1 cellular context compared by ENCODE assay signal in genomic region chr2:137093116-137093515, GRCh38.
TF ChIP-seq lines count a peak whose summit lies in the region.

No MANE protein-coding gene starts in this region.

TF ChIP-seq in GM23338, 12 proteins besides CTCF, POLR2A, EP300 and RAD21:
- TF ChIP-seq, protein P1, sequence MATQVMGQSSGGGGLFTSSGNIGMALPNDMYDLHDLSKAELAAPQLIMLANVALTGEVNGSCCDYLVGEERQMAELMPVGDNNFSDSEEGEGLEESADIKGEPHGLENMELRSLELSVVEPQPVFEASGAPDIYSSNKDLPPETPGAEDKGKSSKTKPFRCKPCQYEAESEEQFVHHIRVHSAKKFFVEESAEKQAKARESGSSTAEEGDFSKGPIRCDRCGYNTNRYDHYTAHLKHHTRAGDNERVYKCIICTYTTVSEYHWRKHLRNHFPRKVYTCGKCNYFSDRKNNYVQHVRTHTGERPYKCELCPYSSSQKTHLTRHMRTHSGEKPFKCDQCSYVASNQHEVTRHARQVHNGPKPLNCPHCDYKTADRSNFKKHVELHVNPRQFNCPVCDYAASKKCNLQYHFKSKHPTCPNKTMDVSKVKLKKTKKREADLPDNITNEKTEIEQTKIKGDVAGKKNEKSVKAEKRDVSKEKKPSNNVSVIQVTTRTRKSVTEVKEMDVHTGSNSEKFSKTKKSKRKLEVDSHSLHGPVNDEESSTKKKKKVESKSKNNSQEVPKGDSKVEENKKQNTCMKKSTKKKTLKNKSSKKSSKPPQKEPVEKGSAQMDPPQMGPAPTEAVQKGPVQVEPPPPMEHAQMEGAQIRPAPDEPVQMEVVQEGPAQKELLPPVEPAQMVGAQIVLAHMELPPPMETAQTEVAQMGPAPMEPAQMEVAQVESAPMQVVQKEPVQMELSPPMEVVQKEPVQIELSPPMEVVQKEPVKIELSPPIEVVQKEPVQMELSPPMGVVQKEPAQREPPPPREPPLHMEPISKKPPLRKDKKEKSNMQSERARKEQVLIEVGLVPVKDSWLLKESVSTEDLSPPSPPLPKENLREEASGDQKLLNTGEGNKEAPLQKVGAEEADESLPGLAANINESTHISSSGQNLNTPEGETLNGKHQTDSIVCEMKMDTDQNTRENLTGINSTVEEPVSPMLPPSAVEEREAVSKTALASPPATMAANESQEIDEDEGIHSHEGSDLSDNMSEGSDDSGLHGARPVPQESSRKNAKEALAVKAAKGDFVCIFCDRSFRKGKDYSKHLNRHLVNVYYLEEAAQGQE (IDR thresholded peaks at IDR 0.05; ENCODE audit: unreplicated experiment), result no peak
- TF ChIP-seq CREB1 (CRISPR knock-in tag; IDR thresholded peaks at IDR 0.05; ENCODE audit: low read depth), result no peak
- TF ChIP-seq EZH2phosphoT487 (IDR thresholded peaks at IDR 0.05; ENCODE audit: unreplicated experiment), result no peak
- no peak for TF ChIP-seq ZNF331 (CRISPR knock-in tag; IDR thresholded peaks at IDR 0.05; ENCODE audit: low read depth)
- TF ChIP-seq EZH2 (IDR thresholded peaks at IDR 0.05; ENCODE audit: low read depth, unreplicated experiment), result no peak
- TF ChIP-seq, protein P2, sequence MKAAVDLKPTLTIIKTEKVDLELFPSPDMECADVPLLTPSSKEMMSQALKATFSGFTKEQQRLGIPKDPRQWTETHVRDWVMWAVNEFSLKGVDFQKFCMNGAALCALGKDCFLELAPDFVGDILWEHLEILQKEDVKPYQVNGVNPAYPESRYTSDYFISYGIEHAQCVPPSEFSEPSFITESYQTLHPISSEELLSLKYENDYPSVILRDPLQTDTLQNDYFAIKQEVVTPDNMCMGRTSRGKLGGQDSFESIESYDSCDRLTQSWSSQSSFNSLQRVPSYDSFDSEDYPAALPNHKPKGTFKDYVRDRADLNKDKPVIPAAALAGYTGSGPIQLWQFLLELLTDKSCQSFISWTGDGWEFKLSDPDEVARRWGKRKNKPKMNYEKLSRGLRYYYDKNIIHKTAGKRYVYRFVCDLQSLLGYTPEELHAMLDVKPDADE (IDR thresholded peaks at IDR 0.05), result no peak
- TF ChIP-seq JUNB (IDR thresholded peaks at IDR 0.05; ENCODE audit: unreplicated experiment), result no peak
- TF ChIP-seq ZNF114 (CRISPR knock-in tag; IDR thresholded peaks at IDR 0.05), result no peak
- TF ChIP-seq, protein P3, sequence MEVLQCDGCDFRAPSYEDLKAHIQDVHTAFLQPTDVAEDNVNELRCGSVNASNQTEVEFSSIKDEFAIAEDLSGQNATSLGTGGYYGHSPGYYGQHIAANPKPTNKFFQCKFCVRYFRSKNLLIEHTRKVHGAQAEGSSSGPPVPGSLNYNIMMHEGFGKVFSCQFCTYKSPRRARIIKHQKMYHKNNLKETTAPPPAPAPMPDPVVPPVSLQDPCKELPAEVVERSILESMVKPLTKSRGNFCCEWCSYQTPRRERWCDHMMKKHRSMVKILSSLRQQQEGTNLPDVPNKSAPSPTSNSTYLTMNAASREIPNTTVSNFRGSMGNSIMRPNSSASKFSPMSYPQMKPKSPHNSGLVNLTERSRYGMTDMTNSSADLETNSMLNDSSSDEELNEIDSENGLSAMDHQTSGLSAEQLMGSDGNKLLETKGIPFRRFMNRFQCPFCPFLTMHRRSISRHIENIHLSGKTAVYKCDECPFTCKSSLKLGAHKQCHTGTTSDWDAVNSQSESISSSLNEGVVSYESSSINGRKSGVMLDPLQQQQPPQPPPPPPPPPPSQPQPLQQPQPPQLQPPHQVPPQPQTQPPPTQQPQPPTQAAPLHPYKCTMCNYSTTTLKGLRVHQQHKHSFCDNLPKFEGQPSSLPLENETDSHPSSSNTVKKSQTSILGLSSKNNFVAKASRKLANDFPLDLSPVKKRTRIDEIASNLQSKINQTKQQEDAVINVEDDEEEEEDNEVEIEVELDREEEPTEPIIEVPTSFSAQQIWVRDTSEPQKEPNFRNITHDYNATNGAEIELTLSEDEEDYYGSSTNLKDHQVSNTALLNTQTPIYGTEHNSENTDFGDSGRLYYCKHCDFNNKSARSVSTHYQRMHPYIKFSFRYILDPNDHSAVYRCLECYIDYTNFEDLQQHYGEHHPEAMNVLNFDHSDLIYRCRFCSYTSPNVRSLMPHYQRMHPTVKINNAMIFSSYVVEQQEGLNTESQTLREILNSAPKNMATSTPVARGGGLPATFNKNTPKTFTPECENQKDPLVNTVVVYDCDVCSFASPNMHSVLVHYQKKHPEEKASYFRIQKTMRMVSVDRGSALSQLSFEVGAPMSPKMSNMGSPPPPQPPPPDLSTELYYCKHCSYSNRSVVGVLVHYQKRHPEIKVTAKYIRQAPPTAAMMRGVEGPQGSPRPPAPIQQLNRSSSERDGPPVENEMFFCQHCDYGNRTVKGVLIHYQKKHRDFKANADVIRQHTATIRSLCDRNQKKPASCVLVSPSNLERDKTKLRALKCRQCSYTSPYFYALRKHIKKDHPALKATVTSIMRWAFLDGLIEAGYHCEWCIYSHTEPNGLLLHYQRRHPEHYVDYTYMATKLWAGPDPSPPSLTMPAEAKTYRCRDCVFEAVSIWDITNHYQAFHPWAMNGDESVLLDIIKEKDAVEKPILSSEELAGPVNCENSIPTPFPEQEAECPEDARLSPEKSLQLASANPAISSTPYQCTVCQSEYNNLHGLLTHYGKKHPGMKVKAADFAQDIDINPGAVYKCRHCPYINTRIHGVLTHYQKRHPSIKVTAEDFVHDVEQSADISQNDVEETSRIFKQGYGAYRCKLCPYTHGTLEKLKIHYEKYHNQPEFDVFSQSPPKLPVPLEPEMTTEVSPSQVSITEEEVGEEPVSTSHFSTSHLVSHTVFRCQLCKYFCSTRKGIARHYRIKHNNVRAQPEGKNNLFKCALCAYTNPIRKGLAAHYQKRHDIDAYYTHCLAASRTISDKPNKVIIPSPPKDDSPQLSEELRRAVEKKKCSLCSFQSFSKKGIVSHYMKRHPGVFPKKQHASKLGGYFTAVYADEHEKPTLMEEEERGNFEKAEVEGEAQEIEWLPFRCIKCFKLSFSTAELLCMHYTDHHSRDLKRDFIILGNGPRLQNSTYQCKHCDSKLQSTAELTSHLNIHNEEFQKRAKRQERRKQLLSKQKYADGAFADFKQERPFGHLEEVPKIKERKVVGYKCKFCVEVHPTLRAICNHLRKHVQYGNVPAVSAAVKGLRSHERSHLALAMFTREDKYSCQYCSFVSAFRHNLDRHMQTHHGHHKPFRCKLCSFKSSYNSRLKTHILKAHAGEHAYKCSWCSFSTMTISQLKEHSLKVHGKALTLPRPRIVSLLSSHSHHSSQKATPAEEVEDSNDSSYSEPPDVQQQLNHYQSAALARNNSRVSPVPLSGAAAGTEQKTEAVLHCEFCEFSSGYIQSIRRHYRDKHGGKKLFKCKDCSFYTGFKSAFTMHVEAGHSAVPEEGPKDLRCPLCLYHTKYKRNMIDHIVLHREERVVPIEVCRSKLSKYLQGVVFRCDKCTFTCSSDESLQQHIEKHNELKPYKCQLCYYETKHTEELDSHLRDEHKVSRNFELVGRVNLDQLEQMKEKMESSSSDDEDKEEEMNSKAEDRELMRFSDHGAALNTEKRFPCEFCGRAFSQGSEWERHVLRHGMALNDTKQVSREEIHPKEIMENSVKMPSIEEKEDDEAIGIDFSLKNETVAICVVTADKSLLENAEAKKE (CRISPR knock-in tag; IDR thresholded peaks at IDR 0.05), result no peak
- no peak for TF ChIP-seq POLR2AphosphoS5 (IDR thresholded peaks at IDR 0.05; ENCODE audit: low read depth)
